14 cellular contexts compared by ENCODE assay signal in the genomic region with DNA sequence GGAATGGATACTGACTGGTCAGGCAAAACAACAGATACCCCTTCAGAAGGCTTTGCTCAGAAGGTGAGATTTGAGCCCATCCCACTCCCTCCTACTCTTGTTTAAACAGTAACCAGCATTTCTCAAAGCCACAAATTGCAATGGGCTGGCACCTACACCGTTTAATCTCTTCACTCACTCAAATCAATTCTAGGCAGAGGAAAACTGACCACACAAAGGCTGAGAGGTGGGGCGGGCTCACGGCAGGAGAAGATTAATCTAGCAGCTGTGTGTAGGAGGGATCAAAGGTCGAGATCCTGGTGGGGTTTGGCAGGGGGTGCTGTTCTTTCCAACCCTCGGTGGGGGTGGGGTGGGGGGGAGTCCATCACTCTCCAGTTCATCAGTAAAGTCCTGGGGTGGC.
DNase-seq lines count a peak whose midpoint lies in the region.
"Had no signal": no experiment of that assay in that cellular context is flagged by ENCODE, and none has a peak within 500 bp of the region (broad histone marks: within the 10 kb centered on the region; RNA-seq: fewer than 3 reads in every experiment).

No MANE protein-coding gene starts in this region.

- H4K8ac ChIP-seq in neuronal stem cell (ENCODE audit: low read depth, low read length) = no peak overlapping the region

- H2AK5ac ChIP-seq in neuronal stem cell (ENCODE audit: low read depth, low read length) = no peak overlapping the region

- H3K23ac ChIP-seq in neuronal stem cell (ENCODE audit: low read depth, low read length, poor library complexity) = no peak overlapping the region

- H3K27me3 ChIP-seq in SJCRH30 (no peaks in the 10 kb centered on the region), neuronal stem cell (ENCODE audit: control insufficient read depth in 3 of 3, insufficient read depth in 3 of 3, low read depth in 1 of 3, low read length in 3 of 3) (peaks cover 0 to 3% (median 0%) of the 10 kb centered on the region in 3 experiments)

- H3K9me3 ChIP-seq in SJCRH30 (replicated peaks) (no peaks in the 10 kb centered on the region), neuronal stem cell (replicated peaks in 1 of 2; ENCODE audit: control insufficient read depth in 2 of 2, insufficient read depth in 1 of 2, low read depth in 1 of 2, low read length in 2 of 2) (no peaks in the 10 kb centered on the region)
- H3K9me3 ChIP-seq: Caco-2, SK-N-SH had no signal

- WGBS in neuronal stem cell (ENCODE audit: extremely low coverage in 2 of 2, insufficient read length in 2 of 2, insufficient replicate concordance in 1 of 2), 2 donors = no CpG with 5 or more reads among the region's 5 CpGs

- no peak overlapping the region for H2BK5ac ChIP-seq in neuronal stem cell (ENCODE audit: low read length)

- H3K4ac ChIP-seq in neuronal stem cell (ENCODE audit: low read length) = no peak overlapping the region

- no peak overlapping the region for H2BK15ac ChIP-seq in neuronal stem cell (ENCODE audit: low read length)

- H3K4me1 ChIP-seq in SJCRH30 = peaks cover 22% of the 10 kb centered on the region
- H3K4me1 ChIP-seq in neuronal stem cell (ENCODE audit: control insufficient read depth in 2 of 2, insufficient read depth in 1 of 2, low read depth in 1 of 2, low read length in 2 of 2) = peaks cover 6 to 22% of the 10 kb centered on the region in 2 donors
- H3K4me1 ChIP-seq: Caco-2 had no signal

- H3K14ac ChIP-seq in neuronal stem cell (ENCODE audit: low read length) = no peak overlapping the region

- no peak overlapping the region for H3K27ac ChIP-seq in SJCRH30
- peak overlapping the region; percentile 15 for H3K27ac ChIP-seq in neuronal stem cell (replicated peaks; ENCODE audit: low read length)

- no peak overlapping the region for H2BK12ac ChIP-seq in neuronal stem cell (ENCODE audit: low read length)

- no peak overlapping the region for H3K4me2 ChIP-seq in neuronal stem cell (ENCODE audit: insufficient read depth, low read length, poor library complexity, severe bottlenecking)
- H3K4me2 ChIP-seq: SK-N-SH had no signal

- DNase-seq in NCI-H2227 (lab: John Stamatoyannopoulos, UW; ENCODE audit: unreplicated experiment) (peak; percentile 26), NCI-H2227 treated with DMSO at 0.1 percent for 48 hours (lab: John Stamatoyannopoulos, UW) (no peak), SJCRH30 (peak; percentile 13 to 37), glomerular visceral epithelial cell (ENCODE audit: extremely low spot score) (peak; percentile 10), neuronal stem cell (ENCODE audit: low spot score) (no peak), pons (ENCODE audit: low spot score) (no peak), EL (no peak)
- DNase-seq in activated CD4-positive, alpha-beta T cell treated with anti-CD3 and anti-CD28 coated beads for 4 hours = no peak
- DNase-seq: Caco-2, H9, KBM-7, NCI-H1694, NCI-H510A treated with DMSO at 0.1 percent for 48 hours, SK-N-SH had no signal

- H2BK120ac ChIP-seq in neuronal stem cell (ENCODE audit: low read depth, low read length) = no peak overlapping the region

- H3K4me3 ChIP-seq in SJCRH30 = no peak overlapping the region
- H3K4me3 ChIP-seq in neuronal stem cell (ENCODE audit: low read length in 2 of 2) = no peak overlapping the region

- H3K79me1 ChIP-seq in neuronal stem cell (ENCODE audit: low read depth, low read length) = peaks cover 1% of the 10 kb centered on the region

- H3K36me3 ChIP-seq in SJCRH30 (no peaks in the 10 kb centered on the region), neuronal stem cell (replicated peaks in 1 of 2; ENCODE audit: control insufficient read depth in 2 of 2, insufficient read depth in 2 of 2, low read length in 2 of 2) (no peaks in the 10 kb centered on the region)

- H3K9ac ChIP-seq in neuronal stem cell (ENCODE audit: low read depth, low read length, poor library complexity) = no peak overlapping the region
- H3K9ac ChIP-seq: SK-N-SH had no signal

- no peak overlapping the region for H3K18ac ChIP-seq in neuronal stem cell (ENCODE audit: low read length)

- no peak overlapping the region for H2AFZ ChIP-seq in neuronal stem cell (ENCODE audit: low read length)

- no peak overlapping the region for H4K91ac ChIP-seq in neuronal stem cell (ENCODE audit: low read depth, low read length, poor library complexity)

Comparison
In these comparisons a context has a peak if more than half of its experiments do, and no peak if none do; other contexts are left out.
1. DNase-seq: peak in NCI-H2227 (single experiment), SJCRH30 (2 of 2) and glomerular visceral epithelial cell (single experiment); none in NCI-H2227 treated with DMSO at 0.1 percent for 48 hours (single experiment), neuronal stem cell (single experiment), pons (single experiment), EL (single experiment) and activated CD4-positive, alpha-beta T cell treated with anti-CD3 and anti-CD28 coated beads for 4 hours (0 of 2).